In genomic region chr11:93784935-93785360, GRCh38 we compare ENCODE assay signal across 8 cellular contexts. TPM values are rescaled to one million over a fixed set of nuclear protein-coding genes. Genes with fewer than 3 reads are reported as not detected.
DNase-seq lines count a peak whose midpoint lies in the region; ATAC-seq lines count a peak whose summit lies in the region.

No MANE protein-coding gene starts in this region.

- no peaks in the 10 kb centered on the region for H3K27me3 ChIP-seq in ectodermal cell (ENCODE audit: control insufficient read depth, insufficient read depth, low read length, poor library complexity, severe bottlenecking)
- H3K27me3 ChIP-seq in muscle layer of colon (ENCODE audit: control insufficient read depth in 1 of 2, insufficient read depth in 2 of 2, low read length in 2 of 2) = no peaks in the 10 kb centered on the region

- H3K27me3 Mint-ChIP-seq in activated T-cell treated with anti-CD3 and anti-CD28 coated beads, Interleukin-2, amount 50 U/mL, for 4 hours (ENCODE audit: low read depth) = no peaks in the 10 kb centered on the region

- H3K9me3 ChIP-seq in ectodermal cell (ENCODE audit: control insufficient read depth, low read length) = no peaks in the 10 kb centered on the region
- no peaks in the 10 kb centered on the region for H3K9me3 ChIP-seq in muscle layer of colon (ENCODE audit: low read length)

- H3K4me1 ChIP-seq in ectodermal cell (ENCODE audit: control insufficient read depth, insufficient read depth, low read length) (peaks cover 5% of the 10 kb centered on the region), muscle layer of colon (ENCODE audit: insufficient read depth, low read length) (peaks cover 24% of the 10 kb centered on the region)

- H3K9me3 Mint-ChIP-seq in activated T-cell treated with anti-CD3 and anti-CD28 coated beads, Interleukin-2, amount 50 U/mL, for 4 hours = no peaks in the 10 kb centered on the region

- H3K36me3 ChIP-seq in ectodermal cell (ENCODE audit: control insufficient read depth, insufficient read depth, low read length) (peaks cover 21% of the 10 kb centered on the region), muscle layer of colon (ENCODE audit: insufficient read depth, low read length) (peaks cover 14% of the 10 kb centered on the region)

- 0 to 1% methylated on average over 13 of the region's 13 CpGs for WGBS in ectodermal cell, 2 experiments

- peak; percentile 20 to 24 for ATAC-seq in activated T-cell treated with anti-CD3 and anti-CD28 coated beads, Interleukin-2, amount 50 U/mL, for 4 hours
- ATAC-seq in HG02642 (IDR thresholded peaks at IDR 0.05; ENCODE audit: poor library complexity, unreplicated experiment) = peak; percentile 41

- H3K4me1 Mint-ChIP-seq in activated T-cell treated with anti-CD3 and anti-CD28 coated beads, Interleukin-2, amount 50 U/mL, for 4 hours (ENCODE audit: low read depth) = peaks cover 42% of the 10 kb centered on the region

- peaks cover 23% of the 10 kb centered on the region for H3K36me3 Mint-ChIP-seq in activated T-cell treated with anti-CD3 and anti-CD28 coated beads, Interleukin-2, amount 50 U/mL, for 4 hours (ENCODE audit: insufficient read depth)

- H3K27ac ChIP-seq in ectodermal cell (ENCODE audit: insufficient read depth, low read depth, low read length, poor library complexity, severe bottlenecking) (peak overlapping the region; percentile 39), muscle layer of colon (ENCODE audit: low read depth, low read length) (peak overlapping the region; percentile 95)

- H3K4me3 Mint-ChIP-seq in activated T-cell treated with anti-CD3 and anti-CD28 coated beads, Interleukin-2, amount 50 U/mL, for 4 hours = peak overlapping the region; percentile 99

- no peak for DNase-seq in activated T-cell treated with anti-CD3 and anti-CD28 coated beads, Interleukin-2, amount 50 U/mL, for 4 hours
- no peak for DNase-seq in activated T-cell treated with anti-CD3 and anti-CD28 coated beads, Interleukin-2, amount 50 U/mL, for 48 hours
- DNase-seq in NCI-H69 (lab: John Stamatoyannopoulos, UW) = peak; percentile 55
- DNase-seq in HT-29 (ENCODE audit: low spot score) = no peak
- no peak for DNase-seq in NK-92 (lab: John Stamatoyannopoulos, UW; ENCODE audit: unreplicated experiment)

- peak overlapping the region; percentile 96 for H3K4me3 ChIP-seq in ectodermal cell (ENCODE audit: insufficient read depth, low read depth, low read length)
- peak overlapping the region; percentile 59 to 84 for H3K4me3 ChIP-seq in muscle layer of colon (ENCODE audit: low read depth in 1 of 2, low read length in 2 of 2)

- peak overlapping the region; percentile 78 for H3K9ac ChIP-seq in muscle layer of colon (ENCODE audit: low read length)

RNA-seq across cellular contexts. Expression of gene MED17, which starts 0.9 kb away (rescaled TPM):
- total RNA-seq in activated T-cell treated with anti-CD3 and anti-CD28 coated beads, Interleukin-2, amount 50 U/mL, for 4 hours = 10 to 100 TPM; 52.7 to 54.9 (median 54.8) TPM
- 38.8 TPM for polyA plus RNA-seq in ectodermal cell (2013, experiment 1 of 4)
- polyA plus RNA-seq in ectodermal cell (2013, experiment 2 of 4) = 42.2 TPM
- polyA plus RNA-seq in ectodermal cell (2013, experiment 3 of 4) = 38.6 TPM
- 41.5 TPM for polyA plus RNA-seq in ectodermal cell (2013, experiment 4 of 4)
- total RNA-seq in HT-29 (2014; rRNA removed; shearing (Covaris generic)) = 44.2 and 45.4 TPM in 2 replicates

RNA-seq across cellular contexts. Expression of gene C11orf54, which starts 43.5 kb away (rescaled TPM):
- total RNA-seq in activated T-cell treated with anti-CD3 and anti-CD28 coated beads, Interleukin-2, amount 50 U/mL, for 4 hours = 10 to 100 TPM; 13.5 to 32.1 (median 24.5) TPM
- 32.8 TPM for polyA plus RNA-seq in ectodermal cell (2013, experiment 1 of 4)
- polyA plus RNA-seq in ectodermal cell (2013, experiment 2 of 4) = 36.0 TPM
- 32.1 TPM for polyA plus RNA-seq in ectodermal cell (2013, experiment 3 of 4)
- 35.6 TPM for polyA plus RNA-seq in ectodermal cell (2013, experiment 4 of 4)
- 18.8 and 26.5 TPM in 2 replicates for total RNA-seq in HT-29 (2014; rRNA removed; shearing (Covaris generic))

RNA-seq across cellular contexts. Expression of gene TAF1D, which starts 43.7 kb away (rescaled TPM):
- 100 to 1,000 TPM; 258 to 292 (median 288) TPM for total RNA-seq in activated T-cell treated with anti-CD3 and anti-CD28 coated beads, Interleukin-2, amount 50 U/mL, for 4 hours
- 204 TPM for polyA plus RNA-seq in ectodermal cell (2013, experiment 1 of 4)
- 162 TPM for polyA plus RNA-seq in ectodermal cell (2013, experiment 2 of 4)
- polyA plus RNA-seq in ectodermal cell (2013, experiment 3 of 4) = 212 TPM
- polyA plus RNA-seq in ectodermal cell (2013, experiment 4 of 4) = 202 TPM
- 103 and 114 TPM in 2 replicates for total RNA-seq in HT-29 (2014; rRNA removed; shearing (Covaris generic))
